ENCODE assay signal across 9 cellular contexts in genomic region chr7:106109521-106110237, GRCh38. TPM values are rescaled to one million over a fixed set of nuclear protein-coding genes. Genes with fewer than 3 reads are reported as not detected.
A peak's percentile ranks its signal among the peaks of the same experiment; 100 is the strongest.
DNase-seq lines count a peak whose midpoint lies in the region; ATAC-seq and TF ChIP-seq lines count a peak whose summit lies in the region.
"Had no signal": no experiment of that assay in that cellular context is flagged by ENCODE, and none has a peak within 500 bp of the region (broad histone marks: within the 10 kb centered on the region; RNA-seq: fewer than 3 reads in every experiment).

No MANE protein-coding gene starts in this region.

- CTCF ChIA-PET in CD8-positive, alpha-beta memory T cell (lab: Charles Lee) = interaction anchor here (0.7 to 1.2 kb wide), 2 partner anchors 36 to 45 kb away, joined by 3 read pairs; no protein-coding TSS in a partner anchor

- H3K4me3 ChIP-seq in CD8-positive, alpha-beta memory T cell (ENCODE audit: low read length) = peak overlapping the region; percentile 32
- H3K4me3 ChIP-seq in endocrine pancreas (ENCODE audit: control insufficient read depth, insufficient read depth, low read length) (peak overlapping the region; percentile 96), parathyroid adenoma (ENCODE audit: low read depth, low read length) (peak overlapping the region; percentile 92), upper lobe of left lung (peak overlapping the region in 1 of 4 donors; percentile 84)

- TF ChIP-seq EP300 in upper lobe of left lung (IDR thresholded peaks at IDR 0.05) = no peak

- peak overlapping the region; percentile 27 to 92 (median 49) for H3K4me3 Mint-ChIP-seq in CD8-positive, alpha-beta memory T cell

- no peak overlapping the region for H3K27ac ChIP-seq in CD8-positive, alpha-beta memory T cell (ENCODE audit: low read depth, low read length)
- H3K27ac ChIP-seq in KOPT-K1 (ENCODE audit: low read depth, low read length, poor library complexity, severe bottlenecking) (peak overlapping the region; percentile 99), parathyroid adenoma (no peak overlapping the region), upper lobe of left lung (peak overlapping the region in 1 of 4 donors; percentile 40)
- H3K27ac ChIP-seq: HL-60 had no signal

- H3K36me3 ChIP-seq in CD8-positive, alpha-beta memory T cell (ENCODE audit: insufficient read depth, low read length) = no peaks in the 10 kb centered on the region
- H3K36me3 ChIP-seq in KOPT-K1 (ENCODE audit: insufficient read depth, low read length) (peaks cover 35% of the 10 kb centered on the region), endocrine pancreas (ENCODE audit: control insufficient read depth, insufficient read depth, low read length) (no peaks in the 10 kb centered on the region), parathyroid adenoma (ENCODE audit: control insufficient read depth, insufficient read depth, low read length) (no peaks in the 10 kb centered on the region), upper lobe of left lung (no peaks in the 10 kb centered on the region)

- peaks cover 50% of the 10 kb centered on the region for H3K4me1 ChIP-seq in CD8-positive, alpha-beta memory T cell (ENCODE audit: insufficient read depth, low read length)
- H3K4me1 ChIP-seq in endocrine pancreas (ENCODE audit: control insufficient read depth, insufficient read depth, low read length) (peaks cover 17% of the 10 kb centered on the region), parathyroid adenoma (peaks cover 9% of the 10 kb centered on the region), upper lobe of left lung (peaks cover 23 to 41% (median 34%) of the 10 kb centered on the region in 4 donors)

- peak overlapping the region; percentile 74 for H3K4me2 ChIP-seq in parathyroid adenoma (ENCODE audit: low read length)

- no peaks in the 10 kb centered on the region for H3K27me3 ChIP-seq in CD8-positive, alpha-beta memory T cell (ENCODE audit: insufficient read depth, low read length, poor library complexity, severe bottlenecking)
- H3K27me3 ChIP-seq in endocrine pancreas (ENCODE audit: control insufficient read depth, insufficient read depth, low read length) = no peaks in the 10 kb centered on the region
- H3K27me3 ChIP-seq in parathyroid adenoma (ENCODE audit: control insufficient read depth, insufficient read depth, low read length) = no peaks in the 10 kb centered on the region
- no peaks in the 10 kb centered on the region for H3K27me3 ChIP-seq in upper lobe of left lung

- H3K9me3 Mint-ChIP-seq in CD8-positive, alpha-beta memory T cell = no peaks in the 10 kb centered on the region

- ATAC-seq in GM19351 (IDR thresholded peaks at IDR 0.05; ENCODE audit: unreplicated experiment) (no peak), upper lobe of left lung (ENCODE audit: low FRiP score in 2 of 2) (no peak)

- H3K79me2 ChIP-seq in parathyroid adenoma = peaks cover 47% of the 10 kb centered on the region

- no peak overlapping the region for H3K9ac ChIP-seq in endocrine pancreas (ENCODE audit: control insufficient read depth, insufficient read depth, low read length)
- no peak overlapping the region for H3K9ac ChIP-seq in parathyroid adenoma

- H3K4me1 Mint-ChIP-seq in CD8-positive, alpha-beta memory T cell = peaks cover 50 to 74% (median 69%) of the 10 kb centered on the region in 3 donors

- TF ChIP-seq CTCF in parathyroid adenoma (IDR thresholded peaks at IDR 0.05) (no peak), upper lobe of left lung (IDR thresholded peaks at IDR 0.05) (no peak)

- no peaks in the 10 kb centered on the region for H3K9me3 ChIP-seq in CD8-positive, alpha-beta memory T cell (ENCODE audit: low read length)
- no peaks in the 10 kb centered on the region for H3K9me3 ChIP-seq in KOPT-K1 (ENCODE audit: insufficient read depth, low read length, poor library complexity, severe bottlenecking)
- H3K9me3 ChIP-seq in endocrine pancreas (ENCODE audit: control insufficient read depth, low read length) = no peaks in the 10 kb centered on the region
- no peaks in the 10 kb centered on the region for H3K9me3 ChIP-seq in parathyroid adenoma (ENCODE audit: control insufficient read depth, low read length)
- no peaks in the 10 kb centered on the region for H3K9me3 ChIP-seq in upper lobe of left lung

- no peaks in the 10 kb centered on the region for H3K27me3 Mint-ChIP-seq in CD8-positive, alpha-beta memory T cell

- no peak for DNase-seq in CD8-positive, alpha-beta memory T cell
- DNase-seq in NCI-H1105 (lab: John Stamatoyannopoulos, UW) = no peak
- no peak for DNase-seq in upper lobe of left lung
- no peak for DNase-seq in stimulated activated naive CD4-positive, alpha-beta T cell (lab: John Stamatoyannopoulos, UW)

- peaks cover 0 to 17% (median 4%) of the 10 kb centered on the region in 3 donors for H3K36me3 Mint-ChIP-seq in CD8-positive, alpha-beta memory T cell

- no peak for TF ChIP-seq POLR2A in upper lobe of left lung (IDR thresholded peaks at IDR 0.05)

- POLR2A ChIA-PET in CD8-positive, alpha-beta memory T cell (lab: Charles Lee) = no interaction called here

- WGBS in upper lobe of left lung, 2 donors = 81 to 85% methylated on average over 6 of the region's 6 CpGs

- peak overlapping the region in 7 of 8 donors; percentile 16 to 92 (median 51) for H3K27ac Mint-ChIP-seq in CD8-positive, alpha-beta memory T cell

- H2AFZ ChIP-seq in parathyroid adenoma = no peak overlapping the region

RNA-seq across cellular contexts. Expression of gene SYPL1, which starts 2.4 kb away (rescaled TPM):
- 10 to 100 TPM; 33.1 to 33.7 TPM for total RNA-seq in CD8-positive, alpha-beta memory T cell
- polyA plus RNA-seq in CD8-positive, alpha-beta memory T cell = 63.0 TPM
- 10 to 100 TPM; 24.1 to 100.0 (median 71.7) TPM for total RNA-seq in upper lobe of left lung
